ENCODE assay signal across 9 cellular contexts in the genomic region with DNA sequence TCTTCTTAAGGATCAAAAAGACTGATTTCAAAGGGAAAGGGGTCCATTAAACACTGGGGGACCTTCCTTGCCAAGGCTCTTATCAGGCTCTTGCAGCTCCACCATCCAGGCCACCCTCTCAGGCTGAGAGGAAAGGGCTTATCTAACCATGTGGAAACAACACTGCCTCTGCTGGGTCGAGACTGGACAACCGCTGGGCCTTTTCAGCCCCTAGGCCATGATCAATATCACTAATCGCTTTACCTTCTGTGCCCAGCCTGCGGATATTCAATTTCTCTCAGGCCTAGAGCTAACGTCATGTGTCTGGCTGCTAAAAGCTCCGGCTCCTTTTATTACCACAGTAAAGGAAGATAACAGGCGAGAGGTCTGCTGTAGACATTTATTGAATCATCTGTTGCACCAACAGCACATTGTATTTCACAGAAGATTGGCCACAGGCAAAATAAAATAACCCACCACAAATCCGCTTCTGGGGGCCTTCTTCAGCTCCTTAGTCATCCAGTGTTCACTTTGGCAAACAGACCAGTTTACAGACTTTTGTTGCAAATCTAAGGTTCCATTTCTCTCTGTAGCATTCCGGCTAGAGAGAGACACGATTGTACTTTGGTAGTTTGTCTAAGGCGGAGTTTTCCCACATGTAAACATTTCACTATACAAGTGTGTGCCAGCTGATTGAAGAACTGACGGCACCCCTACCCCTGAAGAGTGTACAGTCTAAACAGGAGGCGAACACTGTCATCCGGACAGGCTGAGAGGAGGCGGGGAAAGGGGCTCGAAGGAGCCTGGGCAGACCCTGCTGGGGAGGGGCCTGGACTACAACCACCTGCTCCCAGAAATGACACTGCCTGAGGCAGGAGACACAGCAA. TPM values are rescaled to one million over a fixed set of nuclear protein-coding genes. Genes with fewer than 3 reads are reported as not detected.
DNase-seq lines count a peak whose midpoint lies in the region; ATAC-seq and TF ChIP-seq lines count a peak whose summit lies in the region.
"Had no signal": no experiment of that assay in that cellular context is flagged by ENCODE, and none has a peak within 500 bp of the region (broad histone marks: within the 10 kb centered on the region; RNA-seq: fewer than 3 reads in every experiment).

No MANE protein-coding gene starts in this region.

- DNase-seq in ELR (ENCODE audit: low read depth), result peak; percentile 61
- no peak for DNase-seq in Panc1 (ENCODE audit: low read depth, low spot score)
- no peak for DNase-seq in epithelial cell of prostate (ENCODE audit: low read depth, low spot score)
- peak; percentile 80 for DNase-seq in retina
- DNase-seq in natural killer cell treated with Interleukin-12 subunit alpha and Interleukin-12 subunit beta and Interleukin-15 and Interleukin-18, amount 100 ng/mL, for 72 hours (ENCODE audit: low spot score), result no peak
- DNase-seq in CD4-positive, alpha-beta T cell, result no peak
- no peak for DNase-seq in DMS79 treated with DMSO at 0.1 percent for 48 hours (lab: John Stamatoyannopoulos, UW)
- no peak for DNase-seq in Ammon's horn (ENCODE audit: low spot score)
- DNase-seq: NCI-H1694 treated with DMSO at 0.1 percent for 48 hours had no signal

- no peaks in the 10 kb centered on the region for H3K36me3 Mint-ChIP-seq in natural killer cell treated with Interleukin-12 subunit alpha and Interleukin-12 subunit beta and Interleukin-15 and Interleukin-18, amount 100 ng/mL, for 72 hours
- peaks cover 7% of the 10 kb centered on the region for H3K36me3 Mint-ChIP-seq in CD4-positive, alpha-beta T cell (ENCODE audit: low read depth)

- in situ Hi-C loops in Panc1 (cut with HindIII; ENCODE audit: low pct_unique_long_range_greater_than_20kb, low sequenced_read_pairs), result no loop called here

- H3K27me3 Mint-ChIP-seq in natural killer cell treated with Interleukin-12 subunit alpha and Interleukin-12 subunit beta and Interleukin-15 and Interleukin-18, amount 100 ng/mL, for 72 hours, result no peaks in the 10 kb centered on the region
- no peaks in the 10 kb centered on the region for H3K27me3 Mint-ChIP-seq in CD4-positive, alpha-beta T cell

- intact Hi-C loops in Panc1 (cut with micrococcal nuclease; ENCODE audit: unreplicated experiment), result no loop called here
- intact Hi-C loops in CD4-positive, alpha-beta T cell (cut with DNase I, micrococcal nuclease), result no loop called here

- peaks cover 6 to 16% of the 10 kb centered on the region in 2 donors for H3K4me1 Mint-ChIP-seq in natural killer cell treated with Interleukin-12 subunit alpha and Interleukin-12 subunit beta and Interleukin-15 and Interleukin-18, amount 100 ng/mL, for 72 hours (ENCODE audit: low read depth in 2 of 2)
- H3K4me1 Mint-ChIP-seq in CD4-positive, alpha-beta T cell (ENCODE audit: low read depth), result peaks cover 27% of the 10 kb centered on the region

- no peak overlapping the region for H3K4me3 Mint-ChIP-seq in natural killer cell treated with Interleukin-12 subunit alpha and Interleukin-12 subunit beta and Interleukin-15 and Interleukin-18, amount 100 ng/mL, for 72 hours
- H3K4me3 Mint-ChIP-seq in CD4-positive, alpha-beta T cell, result no peak overlapping the region

- no peaks in the 10 kb centered on the region for H3K27me3 ChIP-seq in Panc1 (ENCODE audit: control insufficient read depth, insufficient read depth, low read length)
- H3K27me3 ChIP-seq in CD4-positive, alpha-beta T cell (ENCODE audit: control insufficient read depth, insufficient read depth, low read length), result no peaks in the 10 kb centered on the region

- no peaks in the 10 kb centered on the region for H3K36me3 ChIP-seq in Panc1 (ENCODE audit: control insufficient read depth, insufficient read depth, low read length)

- no peak overlapping the region for H3K4me3 ChIP-seq in Panc1 (ENCODE audit: low read depth in 2 of 2, low read length in 2 of 2)

- H3K9me3 ChIP-seq in Panc1 (ENCODE audit: control insufficient read depth, insufficient read depth, low read depth, low read length), result no peaks in the 10 kb centered on the region
- H3K9me3 ChIP-seq in CD4-positive, alpha-beta T cell (ENCODE audit: control insufficient read depth, low read length), result no peaks in the 10 kb centered on the region

- H3K4me1 ChIP-seq in Panc1 (ENCODE audit: control insufficient read depth, insufficient read depth, low read length), result peaks cover 75% of the 10 kb centered on the region

- CTCF ChIA-PET in Panc1 (lab: Charles Lee), result interaction anchor here (0.6 to 2.8 kb wide), 2 partner anchors 47 to 309 kb away, joined by 3 to 9 read pairs; no protein-coding TSS in a partner anchor
- CTCF ChIA-PET in CD4-positive, alpha-beta T cell (lab: Charles Lee), result interaction anchor here (1.1 to 1.3 kb wide), 2 partner anchors 45 to 181 kb away, joined by 3 read pairs; no protein-coding TSS in a partner anchor

- H3K27ac ChIP-seq in Panc1 (ENCODE audit: low read length), result peak overlapping the region; percentile 83
- H3K27ac ChIP-seq in epithelial cell of prostate, result peak overlapping the region; percentile 54
- H3K27ac ChIP-seq in CD4-positive, alpha-beta T cell (ENCODE audit: low read depth, low read length), result no peak overlapping the region

- H3K27ac Mint-ChIP-seq in natural killer cell treated with Interleukin-12 subunit alpha and Interleukin-12 subunit beta and Interleukin-15 and Interleukin-18, amount 100 ng/mL, for 72 hours, result no peak overlapping the region
- no peak overlapping the region for H3K27ac Mint-ChIP-seq in CD4-positive, alpha-beta T cell

- POLR2A ChIA-PET in Panc1 (lab: Charles Lee), result interaction anchor here (0.6 kb wide), 1 partner anchor 396 kb away, joined by 3 read pairs; no protein-coding TSS in a partner anchor
- POLR2A ChIA-PET in CD4-positive, alpha-beta T cell (lab: Charles Lee), result interaction anchor here (1.1 kb wide), 1 partner anchor 11 kb away, joined by 3 read pairs; no protein-coding TSS in a partner anchor

- no peak for ATAC-seq in Panc1
- ATAC-seq in natural killer cell treated with Interleukin-12 subunit alpha and Interleukin-12 subunit beta and Interleukin-15 and Interleukin-18, amount 100 ng/mL, for 72 hours, result no peak
- ATAC-seq in CD4-positive, alpha-beta T cell (ENCODE audit: poor library complexity), result no peak

- H3K9me3 Mint-ChIP-seq in natural killer cell treated with Interleukin-12 subunit alpha and Interleukin-12 subunit beta and Interleukin-15 and Interleukin-18, amount 100 ng/mL, for 72 hours, result no peaks in the 10 kb centered on the region
- H3K9me3 Mint-ChIP-seq in CD4-positive, alpha-beta T cell, result no peaks in the 10 kb centered on the region

- TF ChIP-seq CTCF in Panc1 (IDR thresholded peaks at IDR 0.05), result no peak
- TF ChIP-seq CTCF in CD4-positive, alpha-beta T cell (IDR thresholded peaks at IDR 0.05), result no peak

- BruUV-seq in Panc1 (replicated peaks; lab: Mats Ljungman, UMichigan), result TSS peak; percentile 83

RNA-seq across cellular contexts. Expression of a gene that starts 13.9 kb away (rescaled TPM):
- 40.1 TPM for total RNA-seq in Panc1 (2021; ENCODE audit: unreplicated experiment)
- polyA plus RNA-seq in Panc1 (2012; ENCODE audit: insufficient read length), result 67.2 TPM
- 1 to 10 TPM; 3.2 to 7.9 TPM for total RNA-seq in natural killer cell treated with Interleukin-12 subunit alpha and Interleukin-12 subunit beta and Interleukin-15 and Interleukin-18, amount 100 ng/mL, for 72 hours
- total RNA-seq in CD4-positive, alpha-beta T cell, result 10 to 100 TPM; 17.4 to 18.1 TPM

RNA-seq across cellular contexts. Expression of a gene that starts 44.7 kb away (rescaled TPM):
- total RNA-seq in Panc1 (2021; ENCODE audit: unreplicated experiment), result 4.5 TPM
- 2.8 TPM for polyA plus RNA-seq in Panc1 (2012; ENCODE audit: insufficient read length)
- total RNA-seq in natural killer cell treated with Interleukin-12 subunit alpha and Interleukin-12 subunit beta and Interleukin-15 and Interleukin-18, amount 100 ng/mL, for 72 hours, result not detected
- 10 to 100 TPM in 1 of 2 experiments, 1 to 10 TPM in 1; 7.4 to 10.2 TPM for total RNA-seq in CD4-positive, alpha-beta T cell

Comparison
In these comparisons a context has a peak if more than half of its experiments do, and no peak if none do; other contexts are left out.
1. DNase-seq: peak in ELR (single experiment) and retina (single experiment); none in Panc1 (single experiment), epithelial cell of prostate (single experiment), natural killer cell treated with Interleukin-12 subunit alpha and Interleukin-12 subunit beta and Interleukin-15 and Interleukin-18, amount 100 ng/mL, for 72 hours (single experiment), CD4-positive, alpha-beta T cell (0 of 10), DMS79 treated with DMSO at 0.1 percent for 48 hours (single experiment) and Ammon's horn (single experiment).